ENCODE assay signal across 34 cellular contexts in genomic region chr16:52742608-52743007, GRCh38.
"Had no signal": no experiment of that assay in that cellular context is flagged by ENCODE, and none has a peak within 500 bp of the region (broad histone marks: within the 10 kb centered on the region; RNA-seq: fewer than 3 reads in every experiment).

No MANE protein-coding gene starts in this region.

- H3K4me3 ChIP-seq: MG63 had no signal

- H3K9ac ChIP-seq: KMS-11 had no signal

- DNase-seq: Karpas-422, Kasumi-1, MG63, MM.1S, MV-4-11, NCI-H1048, NCI-H1092, NCI-H1092 treated with DMSO at 0.1 percent for 48 hours, NCI-H1105, NCI-H1105 treated with DMSO at 0.1 percent for 48 hours, NCI-H1417, NCI-H1417 treated with DMSO at 0.1 percent for 48 hours, NCI-H1436, NCI-H1436 treated with DMSO at 0.1 percent for 48 hours, NCI-H146, NCI-H1694, NCI-H1694 treated with DMSO at 0.1 percent for 48 hours, NCI-H187, NCI-H187 treated with DMSO at 0.1 percent for 48 hours, NCI-H1930, NCI-H2029, NCI-H2029 treated with DMSO at 0.1 percent for 48 hours, NCI-H2081, NCI-H2081 treated with DMSO at 0.1 percent for 48 hours, NCI-H2107, NCI-H2171, NCI-H2171 treated with DMSO at 0.1 percent for 48 hours, NCI-H2227 treated with DMSO at 0.1 percent for 48 hours, NCI-H226, NCI-H345, NCI-H446, NCI-H446 treated with DMSO at 0.1 percent for 48 hours, NCI-H510A had no signal

- H3K36me3 ChIP-seq: MG63 had no signal

- H3K9me3 ChIP-seq: MG63 had no signal

- H3K4me2 ChIP-seq: KMS-11 had no signal

- H3K27ac ChIP-seq: KMS-11 had no signal
